ENCODE assay signal across 15 cellular contexts in the genomic region with DNA sequence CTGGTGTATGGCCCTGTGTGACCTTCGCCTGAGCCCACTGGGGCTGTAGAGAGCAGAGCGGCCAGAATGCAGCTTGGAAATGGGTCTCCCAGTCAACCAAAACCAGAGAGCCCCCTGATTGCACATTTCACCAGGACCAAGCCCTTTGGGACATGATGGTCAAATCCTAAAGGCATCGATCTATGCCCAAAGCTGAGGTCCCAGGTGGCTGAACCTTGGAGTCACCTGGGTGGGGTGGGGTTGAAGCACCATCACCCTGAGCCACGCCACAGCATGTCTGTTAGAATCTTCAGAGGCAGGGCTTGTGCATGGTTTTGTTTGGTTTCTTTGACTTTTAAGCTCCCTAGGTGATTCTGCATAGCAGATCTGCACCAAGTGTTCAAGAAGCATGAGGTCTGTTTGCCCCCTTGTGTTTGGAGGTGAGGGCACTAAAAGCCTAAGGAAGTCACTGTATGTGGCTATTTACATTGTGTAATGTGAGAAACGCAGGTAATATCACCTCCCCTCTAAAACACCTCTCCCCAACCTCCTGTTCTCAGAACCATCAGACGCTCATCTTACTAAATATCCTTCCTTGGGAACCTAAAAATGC. TPM values are rescaled to one million over a fixed set of nuclear protein-coding genes. Genes with fewer than 3 reads are reported as not detected.
DNase-seq lines count a peak whose midpoint lies in the region; ATAC-seq and TF ChIP-seq lines count a peak whose summit lies in the region.
"Had no signal": no experiment of that assay in that cellular context is flagged by ENCODE, and none has a peak within 500 bp of the region (broad histone marks: within the 10 kb centered on the region; RNA-seq: fewer than 3 reads in every experiment).

No MANE protein-coding gene starts in this region.

- H3K9me2 ChIP-seq in HCT116 (ENCODE audit: insufficient read depth) (no peaks in the 10 kb centered on the region), SK-N-SH (no peaks in the 10 kb centered on the region)

- WGBS in SK-N-SH (ENCODE audit: low lambda C conversion rate), result 92% methylated on average over 6 of the region's 6 CpGs
- 99% methylated on average over 5 of the region's 6 CpGs for WGBS in esophagus muscularis mucosa

- no peaks in the 10 kb centered on the region for H3K9me3 Mint-ChIP-seq in neural crest cell
- H3K9me3 Mint-ChIP-seq: activated B cell treated with CpG ODN at 0.5 μM for 24 hours, memory B cell had no signal

- no TSS peak for BruUV-seq in HCT116 (replicated peaks; lab: Mats Ljungman, UMichigan)

- CTCF ChIA-PET in HCT116 (lab: Charles Lee), result interaction anchor here (1.2 to 2.6 kb wide), 2 partner anchors 216 to 672 kb away, joined by 3 to 15 read pairs; no protein-coding TSS in a partner anchor
- CTCF ChIA-PET in SK-N-SH (lab: Yijun Ruan, JAX), result interaction anchor here (0.7 to 6.5 kb wide), 9 partner anchors 9 to 673 kb away, joined by 3 to 39 read pairs (median 3); no protein-coding TSS in a partner anchor

- H3K79me2 ChIP-seq in HCT116 (ENCODE audit: insufficient read depth, low read length), result no peaks in the 10 kb centered on the region
- H3K79me2 ChIP-seq in SK-N-SH (ENCODE audit: insufficient read depth), result no peaks in the 10 kb centered on the region

- peak overlapping the region; percentile 38 for H3K27ac Mint-ChIP-seq in neural crest cell (ENCODE audit: unreplicated experiment)

- no peaks in the 10 kb centered on the region for H3K36me3 Mint-ChIP-seq in neural crest cell (ENCODE audit: low read depth)
- H3K36me3 Mint-ChIP-seq: memory B cell had no signal

- TF ChIP-seq EP300 in SK-N-SH (IDR thresholded peaks at IDR 0.05; ENCODE audit: borderline replicate concordance in 1 of 2, low read depth in 1 of 2, low read length in 1 of 2), result no peak
- no peak for TF ChIP-seq EP300 in esophagus muscularis mucosa (IDR thresholded peaks at IDR 0.05)

- DNase-seq in DMS 273 (lab: John Stamatoyannopoulos, UW; ENCODE audit: unreplicated experiment) (peak; percentile 14), DMS 273 treated with DMSO at 0.1 percent for 48 hours (lab: John Stamatoyannopoulos, UW) (no peak), HCT116 (ENCODE audit: low read depth, low spot score) (no peak), SK-N-SH (no peak), neural crest cell (ENCODE audit: low read depth, low spot score) (no peak), esophagus muscularis mucosa (ENCODE audit: extremely low spot score) (no peak)
- DNase-seq: Calu3, cortex of kidney, occipital lobe had no signal

- POLR2A ChIA-PET in HCT116 (lab: Charles Lee) (no interaction called here), SK-N-SH (lab: Yijun Ruan, JAX) (no interaction called here)

- H2AFZ ChIP-seq in HCT116 (ENCODE audit: low read depth, low read length, poor library complexity, severe bottlenecking) (no peak overlapping the region), SK-N-SH (ENCODE audit: low read depth) (no peak overlapping the region)

- H3K27ac ChIP-seq in HCT116 (ENCODE audit: low read depth, low read length) (no peak overlapping the region), SK-N-SH (ENCODE audit: low read depth in 2 of 2, low read length in 1 of 2) (no peak overlapping the region), esophagus muscularis mucosa (replicated peaks in 1 of 4) (no peak overlapping the region)
- H3K27ac ChIP-seq: 22Rv1 had no signal

- H3K4me1 Mint-ChIP-seq in neural crest cell, result peaks cover 66% of the 10 kb centered on the region

- TF ChIP-seq CTCF in HCT116 (IDR thresholded peaks at IDR 0.05 in 2 of 3, conservative IDR thresholded peaks at IDR 0.05 in 1 of 3; ENCODE audit: borderline replicate concordance in 1 of 3, insufficient read depth in 1 of 3, low read depth in 2 of 3, low read length in 2 of 3) (0 out of 6 replicates have a peak, but pooled peaks of 2 of the 3 experiments have one; percentile 10 to 14), SK-N-SH (IDR thresholded peaks at IDR 0.05) (peak; percentile 35), neural crest cell (conservative IDR thresholded peaks at IDR 0.05) (no peak), esophagus muscularis mucosa (IDR thresholded peaks at IDR 0.05) (no peak)

- TF ChIP-seq POLR2A in HCT116 (IDR thresholded peaks at IDR 0.05; ENCODE audit: borderline replicate concordance, extremely low read depth, insufficient read depth, insufficient read length) (no peak), esophagus muscularis mucosa (IDR thresholded peaks at IDR 0.05; ENCODE audit: low read depth) (no peak)

- H3K4me1 ChIP-seq in HCT116 (ENCODE audit: control insufficient read depth in 1 of 2, insufficient read depth in 2 of 2, low read length in 2 of 2) (peaks cover 0 to 9% of the 10 kb centered on the region in 2 experiments; a peak in 2 of 4 replicates), SK-N-SH (ENCODE audit: control insufficient read depth in 1 of 2, insufficient read depth in 2 of 2, low read depth in 1 of 2, low read length in 1 of 2) (peaks cover 24 to 33% of the 10 kb centered on the region in 2 experiments), esophagus muscularis mucosa (peaks cover 8 to 36% (median 20%) of the 10 kb centered on the region in 4 donors)

- no peaks in the 10 kb centered on the region for H3K9me3 ChIP-seq in HCT116 (ENCODE audit: control insufficient read depth in 1 of 2, insufficient read depth in 1 of 2, low read depth in 1 of 2, low read length in 2 of 2)
- no peaks in the 10 kb centered on the region for H3K9me3 ChIP-seq in SK-N-SH
- H3K9me3 ChIP-seq in esophagus muscularis mucosa, result no peaks in the 10 kb centered on the region
- H3K9me3 ChIP-seq: tibial nerve had no signal

- no peak for ATAC-seq in HCT116
- ATAC-seq in GM21381 (IDR thresholded peaks at IDR 0.05; ENCODE audit: unreplicated experiment), result no peak
- ATAC-seq in HG03460 (IDR thresholded peaks at IDR 0.05; ENCODE audit: unreplicated experiment), result no peak

- no peaks in the 10 kb centered on the region for H3K27me3 Mint-ChIP-seq in neural crest cell (ENCODE audit: low read depth)
- H3K27me3 Mint-ChIP-seq: activated B cell treated with CpG ODN at 0.5 μM for 24 hours, memory B cell had no signal

- H3F3A ChIP-seq in SK-N-SH (replicated peaks; ENCODE audit: insufficient read depth), result peaks cover 17% of the 10 kb centered on the region

- H3K9ac ChIP-seq in HCT116 (ENCODE audit: low read length) (no peak overlapping the region), SK-N-SH (no peak overlapping the region)

- H3K36me3 ChIP-seq in HCT116 (ENCODE audit: control insufficient read depth in 1 of 2, insufficient read depth in 2 of 2, low read length in 2 of 2) (no peaks in the 10 kb centered on the region), SK-N-SH (replicated peaks in 1 of 2; ENCODE audit: control insufficient read depth in 1 of 2, insufficient read depth in 2 of 2, low read length in 1 of 2) (no peaks in the 10 kb centered on the region), esophagus muscularis mucosa (peaks cover 0 to 16% (median 0%) of the 10 kb centered on the region in 4 donors)

- no peak overlapping the region for H3K4me2 ChIP-seq in HCT116 (ENCODE audit: low read length)
- H3K4me2 ChIP-seq in SK-N-SH, result no peak overlapping the region

- H3K4me3 ChIP-seq in HCT116 (replicated peaks in 1 of 2; ENCODE audit: low read depth in 1 of 2, low read length in 2 of 2) (no peak overlapping the region), SK-N-SH (ENCODE audit: low read depth in 2 of 2, low read length in 1 of 2) (no peak overlapping the region), esophagus muscularis mucosa (no peak overlapping the region)
- H3K4me3 ChIP-seq: tibial nerve had no signal

- peak; percentile 43 for TF ChIP-seq RAD21 in HCT116 (IDR thresholded peaks at IDR 0.05; ENCODE audit: low read depth)
- TF ChIP-seq RAD21 in SK-N-SH (IDR thresholded peaks at IDR 0.05; ENCODE audit: low read length), result peak; percentile 29; the same call in 1 of the 2 replicates

- H3K27me3 ChIP-seq in HCT116 (ENCODE audit: insufficient read depth, low read length), result no peaks in the 10 kb centered on the region
- no peaks in the 10 kb centered on the region for H3K27me3 ChIP-seq in SK-N-SH (ENCODE audit: insufficient read depth)
- H3K27me3 ChIP-seq in esophagus muscularis mucosa, result no peaks in the 10 kb centered on the region
- H3K27me3 ChIP-seq: tibial nerve had no signal

- intact Hi-C loops in HCT116 (cut with micrococcal nuclease), result no loop called here
- intact Hi-C loops in esophagus muscularis mucosa (cut with DNase I), result no loop called here

- H4K20me1 ChIP-seq in HCT116 (ENCODE audit: insufficient read depth) (no peaks in the 10 kb centered on the region), SK-N-SH (ENCODE audit: insufficient read depth) (no peaks in the 10 kb centered on the region)

- RAD21 ChIA-PET in HCT116 (lab: Charles Lee; ENCODE audit: low non-redundant PET in 1 of 2, low total read pairs in 2 of 2, uncharacterized antibody in 2 of 2, unreplicated experiment in 2 of 2), result interaction anchor here (1.1 to 1.7 kb wide), 2 partner anchors 672 to 673 kb away, joined by 3 to 7 read pairs; no protein-coding TSS in a partner anchor

- H3K4me3 Mint-ChIP-seq in neural crest cell, result no peak overlapping the region
- H3K4me3 Mint-ChIP-seq: activated B cell treated with CpG ODN at 0.5 μM for 24 hours, memory B cell had no signal

TF ChIP-seq in HCT116, 20 proteins besides CTCF, POLR2A, EP300 and RAD21 (continues in another document):
- TF ChIP-seq CBX3 (IDR thresholded peaks at IDR 0.05; ENCODE audit: low read depth), result no peak
- TF ChIP-seq ELF1 (IDR thresholded peaks at IDR 0.05; ENCODE audit: borderline replicate concordance, low read depth), result no peak
- no peak for TF ChIP-seq SRF (IDR thresholded peaks at IDR 0.05; ENCODE audit: low read depth)
- no peak for TF ChIP-seq ZNF274 (IDR thresholded peaks at IDR 0.05; ENCODE audit: low read depth, low read length)
- no peak for TF ChIP-seq POLR2AphosphoS5 (IDR thresholded peaks at IDR 0.05; ENCODE audit: low read depth, low read length)

TF ChIP-seq in SK-N-SH, 30 proteins besides CTCF, POLR2A, EP300 and RAD21:
- no peak for TF ChIP-seq FOXJ3 (CRISPR knock-in tag; IDR thresholded peaks at IDR 0.05)
- TF ChIP-seq EZH2phosphoT487 (IDR thresholded peaks at IDR 0.05; ENCODE audit: borderline replicate concordance, low read depth), result no peak
- TF ChIP-seq ELF1 (IDR thresholded peaks at IDR 0.05), result no peak

RNA-seq across cellular contexts. Expression of a gene that starts 9.6 kb away (rescaled TPM):
- 0.17 TPM for total RNA-seq in HCT116 (2021; ENCODE audit: unreplicated experiment)
- polyA plus RNA-seq in HCT116 (2012), result 0.02 and 0.05 TPM in 2 replicates
- polyA plus RNA-seq in SK-N-SH (2012; rRNA removed), result 0.10 TPM in 2 replicates
- 0.08 and 0.16 TPM in 2 replicates for polyA plus RNA-seq in SK-N-SH (2012; cell fraction: cytosol; rRNA removed)
- polyA plus RNA-seq in SK-N-SH (2012; cell fraction: nucleus; rRNA removed), result 0.06 and 0.12 TPM in 2 replicates
- total RNA-seq in neural crest cell, result 0.11 and 0.19 TPM in 2 replicates
- 1 to 10 TPM in 1 of 4 donors, under 1 TPM in 3; 0.50 to 1.7 (median 0.73) TPM for total RNA-seq in esophagus muscularis mucosa

RNA-seq across cellular contexts. Expression of a gene that starts 40.7 kb away (rescaled TPM):
- 30.0 TPM for total RNA-seq in HCT116 (2021; ENCODE audit: unreplicated experiment)
- polyA plus RNA-seq in HCT116 (2012), result 11.7 and 13.8 TPM in 2 replicates
- 17.8 and 22.9 TPM in 2 replicates for polyA plus RNA-seq in SK-N-SH (2012; rRNA removed)
- polyA plus RNA-seq in SK-N-SH (2012; cell fraction: cytosol; rRNA removed), result 23.4 and 25.8 TPM in 2 replicates
- polyA plus RNA-seq in SK-N-SH (2012; cell fraction: nucleus; rRNA removed), result 13.7 and 23.4 TPM in 2 replicates
- 43.1 and 47.0 TPM in 2 replicates for total RNA-seq in neural crest cell
- total RNA-seq in esophagus muscularis mucosa, result 10 to 100 TPM; 11.5 to 15.6 (median 13.7) TPM

Comparison
In these comparisons a context has a peak if more than half of its experiments do, and no peak if none do; other contexts are left out.
1. CTCF ChIP-seq: peak in HCT116 (2 of 3) and SK-N-SH (single experiment); none in neural crest cell (single experiment) and esophagus muscularis mucosa (0 of 3).